Comparison of ENCODE assay signal across 17 cellular contexts in genomic region chr2:133523406-133523805, GRCh38.
"Had no signal": no experiment of that assay in that cellular context is flagged by ENCODE, and none has a peak within 500 bp of the region (broad histone marks: within the 10 kb centered on the region; RNA-seq: fewer than 3 reads in every experiment).

No MANE protein-coding gene starts in this region.

- H3K4me1 ChIP-seq: pancreas, suprapubic skin, thyroid gland had no signal

- H3K4me3 ChIP-seq: coronary artery, hepatocyte, pancreas, suprapubic skin, thyroid gland had no signal

- DNase-seq: effector CD4-positive, alpha-beta T cell; endodermal cell; foreskin fibroblast; head of caudate nucleus; kidney glomerular epithelial cell; mesendoderm; naive B cell; occipital lobe; pancreas; right cardiac atrium; small intestine; stimulated activated CD4-positive, alpha-beta T cell treated with anti-CD3 and anti-CD28 coated beads, Interleukin-2, amount 100 ng/mL, for 48 hours; stimulated activated naive CD4-positive, alpha-beta T cell treated with Interleukin-2 at 50 U/mL for 16 hours; thyroid gland had no signal

- H3K27ac ChIP-seq: coronary artery, hepatocyte, pancreas, suprapubic skin, thyroid gland had no signal

- ATAC-seq: pancreas, right cardiac atrium had no signal

- H3K9me3 ChIP-seq: pancreas, suprapubic skin, thyroid gland had no signal

- H3K36me3 ChIP-seq: pancreas, suprapubic skin, thyroid gland had no signal

- H3K27me3 ChIP-seq: hepatocyte, pancreas, suprapubic skin, thyroid gland had no signal
